11 cellular contexts compared by ENCODE assay signal in genomic region chr3:156527060-156527459, GRCh38.
"Had no signal": no experiment of that assay in that cellular context is flagged by ENCODE, and none has a peak within 500 bp of the region (broad histone marks: within the 10 kb centered on the region; RNA-seq: fewer than 3 reads in every experiment).

No MANE protein-coding gene starts in this region.

- DNase-seq: GM23248, GOT3, H7, H9, HCEC 1CT, HFFc6 had no signal

- H3K4me2 ChIP-seq: GM23338 had no signal

- H3K9ac ChIP-seq: GM23248 had no signal

- H2AFZ ChIP-seq: GM23248, GM23338 had no signal

- FAIRE-seq: H1, H54 had no signal

- H3K36me3 ChIP-seq: HAP-1 had no signal

- H3K9me3 ChIP-seq: HAP-1 had no signal

- H3K4me3 ChIP-seq: GM23248, GM23338, HAP-1 had no signal

- ATAC-seq: HCT116 had no signal

- H3K27ac ChIP-seq: GM23248 had no signal
